ENCODE assay signal across 10 cellular contexts in genomic region chr10:101071885-101072433, GRCh38. TPM values are rescaled to one million over a fixed set of nuclear protein-coding genes. Genes with fewer than 3 reads are reported as not detected.
"Had no signal": no experiment of that assay in that cellular context is flagged by ENCODE, and none has a peak within 500 bp of the region (broad histone marks: within the 10 kb centered on the region; RNA-seq: fewer than 3 reads in every experiment).

No MANE protein-coding gene starts in this region.

- H3K4me3 Mint-ChIP-seq: activated CD4-positive, alpha-beta memory T cell treated with anti-CD3 and anti-CD28 coated beads for 36 hours; activated naive CD8-positive, alpha-beta T cell treated with anti-CD3 and anti-CD28 coated beads, Interleukin-2, amount 10 ng/mL, durations not matched to agents 7 days and 5 days; T-helper 17 cell had no signal

- H3K36me3 Mint-ChIP-seq: activated CD4-positive, alpha-beta memory T cell treated with anti-CD3 and anti-CD28 coated beads for 36 hours; activated naive CD8-positive, alpha-beta T cell treated with anti-CD3 and anti-CD28 coated beads, Interleukin-2, amount 10 ng/mL, durations not matched to agents 7 days and 5 days had no signal

- DNase-seq: activated gamma-delta T cell; activated naive CD8-positive, alpha-beta T cell treated with anti-CD3 and anti-CD28 coated beads, Interleukin-2, amount 10 ng/mL, durations not matched to agents 7 days and 5 days; T-helper 17 cell had no signal

- H3K4me3 ChIP-seq: dorsolateral prefrontal cortex, skin epidermis, transverse colon had no signal

- H3K9me3 ChIP-seq: transverse colon had no signal

- H3K9me3 Mint-ChIP-seq: activated CD4-positive, alpha-beta memory T cell treated with anti-CD3 and anti-CD28 coated beads for 36 hours; activated naive CD8-positive, alpha-beta T cell treated with anti-CD3 and anti-CD28 coated beads, Interleukin-2, amount 10 ng/mL, durations not matched to agents 7 days and 5 days had no signal

- H3K27ac ChIP-seq: dorsolateral prefrontal cortex, transverse colon, VCaP had no signal

- H3K27ac Mint-ChIP-seq: activated CD4-positive, alpha-beta memory T cell treated with anti-CD3 and anti-CD28 coated beads for 36 hours; activated naive CD8-positive, alpha-beta T cell treated with anti-CD3 and anti-CD28 coated beads, Interleukin-2, amount 10 ng/mL, durations not matched to agents 7 days and 5 days; T-helper 17 cell had no signal

- H3K36me3 ChIP-seq: transverse colon had no signal

RNA-seq across cellular contexts. Expression of gene KAZALD1, which starts 10.2 kb away (rescaled TPM):
- total RNA-seq: activated naive CD8-positive, alpha-beta T cell treated with anti-CD3 and anti-CD28 coated beads, Interleukin-2, amount 10 ng/mL, durations not matched to agents 7 days and 5 days; T-helper 17 cell had no signal

RNA-seq across cellular contexts. Expression of gene TLX1, which starts 59.1 kb away (rescaled TPM):
- total RNA-seq: activated CD4-positive, alpha-beta memory T cell treated with anti-CD3 and anti-CD28 coated beads for 36 hours; activated naive CD8-positive, alpha-beta T cell treated with anti-CD3 and anti-CD28 coated beads, Interleukin-2, amount 10 ng/mL, durations not matched to agents 7 days and 5 days; cerebellum; dorsolateral prefrontal cortex; glomerular endothelial cell; T-helper 17 cell had no signal
